In the genomic region with DNA sequence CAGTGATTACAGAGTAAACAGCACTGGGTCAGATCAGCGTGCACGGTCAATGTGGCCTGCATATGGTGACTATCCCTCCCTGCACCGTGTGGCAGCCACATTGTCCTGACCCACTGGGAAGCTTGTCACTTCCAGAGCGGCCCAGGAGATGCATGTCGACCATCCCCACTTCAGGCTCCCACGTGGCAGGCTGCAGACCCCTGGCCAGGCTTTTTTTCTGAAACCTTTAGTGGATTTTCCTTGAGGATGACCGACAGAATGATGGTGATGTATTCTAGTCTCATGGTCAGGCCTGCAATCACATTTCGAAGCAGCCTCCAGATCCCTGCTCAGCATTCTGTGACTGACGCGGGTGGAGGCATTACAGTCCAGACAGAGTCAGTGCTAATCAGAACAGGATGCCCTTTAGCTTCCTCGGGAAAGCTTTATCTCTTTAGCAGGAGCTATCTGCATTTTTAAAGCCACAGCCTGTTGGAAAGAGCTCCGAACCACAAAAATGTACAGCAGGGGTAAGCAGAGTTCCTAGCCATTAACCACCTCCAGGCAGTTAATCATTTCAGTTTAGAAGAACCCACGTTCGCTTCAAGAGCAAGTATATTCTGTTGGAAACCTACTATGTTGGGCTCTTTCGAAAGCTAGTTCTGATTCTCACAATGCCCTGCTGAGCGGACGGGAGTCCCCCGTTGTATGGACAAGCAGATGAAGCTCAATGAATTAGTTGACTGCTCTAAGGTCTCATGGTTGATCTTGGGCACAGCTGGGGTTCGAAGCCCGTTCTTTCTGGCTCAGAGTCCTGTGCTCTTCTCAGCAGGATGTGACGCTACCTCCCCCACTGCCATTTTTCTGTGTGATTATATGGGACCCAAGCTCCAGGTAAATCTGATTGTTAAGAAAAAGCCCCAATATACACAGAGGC, we compare ENCODE assay signal across 11 cellular contexts. TPM values are rescaled to one million over a fixed set of nuclear protein-coding genes. Genes with fewer than 3 reads are reported as not detected.
DNase-seq lines count a peak whose midpoint lies in the region; ATAC-seq, FAIRE-seq and TF ChIP-seq lines count a peak whose summit lies in the region.
"Had no signal": no experiment of that assay in that cellular context is flagged by ENCODE, and none has a peak within 500 bp of the region (broad histone marks: within the 10 kb centered on the region; RNA-seq: fewer than 3 reads in every experiment).

No MANE protein-coding gene starts in this region.

- no peak for DNase-seq in GM23338 (ENCODE audit: low spot score)
- DNase-seq in iris pigment epithelial cell (ENCODE audit: low read depth): peak; percentile 92
- no peak for DNase-seq in Calu3
- no peak for DNase-seq in CD4-positive, alpha-beta memory T cell
- DNase-seq in activated T-cell treated with anti-CD3 and anti-CD28 coated beads, Interleukin-2, amount 50 U/mL, for 72 hours: no peak
- DNase-seq in small intestine: no peak
- DNase-seq: stimulated activated CD4-positive, alpha-beta T cell treated with anti-CD3 and anti-CD28 coated beads, Interleukin-12 subunit alpha, Interleukin-12 subunit beta, amount 100 ng/mL, for 4 hours; thyroid gland had no signal

- no peaks in the 10 kb centered on the region for H3K9me2 ChIP-seq in GM23338 (ENCODE audit: insufficient read depth)

- H3K27ac ChIP-seq in GM23338 (ENCODE audit: low read depth) (no peak overlapping the region), stomach smooth muscle (ENCODE audit: low read length) (peak overlapping the region; percentile 97), small intestine (ENCODE audit: low read depth in 1 of 2, low read length in 1 of 2) (no peak overlapping the region)
- H3K27ac ChIP-seq in CD4-positive, alpha-beta memory T cell (ENCODE audit: low read depth, low read length): no peak overlapping the region
- H3K27ac ChIP-seq: HL-60, thyroid gland had no signal

- BruUV-seq in Calu3 (replicated peaks; lab: Mats Ljungman, UMichigan): no TSS peak

- H3K4me3 ChIP-seq in GM23338 (no peak overlapping the region), stomach smooth muscle (ENCODE audit: low read length in 2 of 2) (peak overlapping the region in 1 of 2 donors; percentile 15), small intestine (ENCODE audit: low read depth in 1 of 2, low read length in 2 of 2) (no peak overlapping the region)
- no peak overlapping the region for H3K4me3 ChIP-seq in CD4-positive, alpha-beta memory T cell (ENCODE audit: low read length in 2 of 2)
- H3K4me3 ChIP-seq: thyroid gland had no signal

- no peaks in the 10 kb centered on the region for H4K20me1 ChIP-seq in GM23338 (replicated peaks; ENCODE audit: insufficient read depth)

- no peak overlapping the region for H3K4me3 Mint-ChIP-seq in GM23338
- H3K4me3 Mint-ChIP-seq in brain: no peak overlapping the region
- H3K4me3 Mint-ChIP-seq in Calu3 (ENCODE audit: low read depth, unreplicated experiment): no peak overlapping the region
- no peak overlapping the region for H3K4me3 Mint-ChIP-seq in CD4-positive, alpha-beta memory T cell
- no peak overlapping the region for H3K4me3 Mint-ChIP-seq in activated T-cell treated with anti-CD3 and anti-CD28 coated beads, Interleukin-2, amount 50 U/mL, for 72 hours

- H3K36me3 ChIP-seq in GM23338 (ENCODE audit: insufficient read depth): no peaks in the 10 kb centered on the region
- H3K36me3 ChIP-seq in stomach smooth muscle (ENCODE audit: control insufficient read depth in 2 of 2, insufficient read depth in 2 of 2, low read length in 2 of 2): no peaks in the 10 kb centered on the region
- H3K36me3 ChIP-seq in CD4-positive, alpha-beta memory T cell (ENCODE audit: insufficient read depth, low read length): no peaks in the 10 kb centered on the region
- no peaks in the 10 kb centered on the region for H3K36me3 ChIP-seq in small intestine (ENCODE audit: control insufficient read depth in 2 of 2, insufficient read depth in 2 of 2, low read length in 2 of 2)
- H3K36me3 ChIP-seq: thyroid gland had no signal

- H3K4me1 ChIP-seq in GM23338 (ENCODE audit: insufficient read depth) (no peaks in the 10 kb centered on the region), stomach smooth muscle (ENCODE audit: control insufficient read depth, insufficient read depth, low read length) (peaks cover 32% of the 10 kb centered on the region), small intestine (ENCODE audit: control insufficient read depth in 2 of 2, insufficient read depth in 1 of 2, low read depth in 1 of 2, low read length in 1 of 2) (no peaks in the 10 kb centered on the region)
- no peaks in the 10 kb centered on the region for H3K4me1 ChIP-seq in CD4-positive, alpha-beta memory T cell (ENCODE audit: insufficient read depth, low read length)

- H2AFZ ChIP-seq in GM23338: peak overlapping the region; percentile 87

- intact Hi-C loops in Calu3 (cut with micrococcal nuclease; ENCODE audit: unreplicated experiment): no loop called here
- intact Hi-C loops in CD4-positive, alpha-beta memory T cell (cut with micrococcal nuclease): no loop called here

- CTCF ChIA-PET in Calu3 (lab: Charles Lee): interaction anchor here (1.7 kb wide), 1 partner anchor 9 kb away, joined by 7 read pairs; no protein-coding TSS in a partner anchor
- CTCF ChIA-PET in CD4-positive, alpha-beta memory T cell (lab: Charles Lee; ENCODE audit: partially characterized antibody): interaction anchor here (1.4 kb wide), 1 partner anchor 10 kb away, joined by 3 read pairs; no protein-coding TSS in a partner anchor

- H3F3A ChIP-seq in GM23338 (replicated peaks; ENCODE audit: low read depth): no peaks in the 10 kb centered on the region

- peaks cover 11% of the 10 kb centered on the region; the same call in 2 of the 3 replicates for H3K4me1 Mint-ChIP-seq in GM23338
- peaks cover 53% of the 10 kb centered on the region for H3K4me1 Mint-ChIP-seq in brain
- peaks cover 17% of the 10 kb centered on the region for H3K4me1 Mint-ChIP-seq in Calu3 (ENCODE audit: low read depth, unreplicated experiment)
- no peaks in the 10 kb centered on the region for H3K4me1 Mint-ChIP-seq in CD4-positive, alpha-beta memory T cell
- no peaks in the 10 kb centered on the region for H3K4me1 Mint-ChIP-seq in activated T-cell treated with anti-CD3 and anti-CD28 coated beads, Interleukin-2, amount 50 U/mL, for 72 hours (ENCODE audit: low read depth)

- H3K27me3 ChIP-seq in GM23338 (ENCODE audit: insufficient read depth) (no peaks in the 10 kb centered on the region), stomach smooth muscle (ENCODE audit: control insufficient read depth in 1 of 2, insufficient read depth in 2 of 2, low read length in 2 of 2) (no peaks in the 10 kb centered on the region), small intestine (ENCODE audit: control insufficient read depth in 2 of 2, insufficient read depth in 2 of 2, low read length in 2 of 2) (no peaks in the 10 kb centered on the region)
- no peaks in the 10 kb centered on the region for H3K27me3 ChIP-seq in CD4-positive, alpha-beta memory T cell (ENCODE audit: insufficient read depth, low read length)
- H3K27me3 ChIP-seq: thyroid gland had no signal

- H3K9me3 ChIP-seq in stomach smooth muscle (ENCODE audit: control insufficient read depth in 2 of 2, low read length in 2 of 2) (no peaks in the 10 kb centered on the region), small intestine (ENCODE audit: control insufficient read depth, low read depth) (no peaks in the 10 kb centered on the region)
- no peaks in the 10 kb centered on the region for H3K9me3 ChIP-seq in CD4-positive, alpha-beta memory T cell (ENCODE audit: control insufficient read depth in 1 of 2, low read length in 2 of 2)
- H3K9me3 ChIP-seq: thyroid gland had no signal

- H3K27me3 Mint-ChIP-seq in GM23338 (ENCODE audit: insufficient read depth, low read depth, poor library complexity) (peaks cover 7% of the 10 kb centered on the region), brain (no peaks in the 10 kb centered on the region), Calu3 (ENCODE audit: unreplicated experiment) (no peaks in the 10 kb centered on the region)
- H3K27me3 Mint-ChIP-seq in CD4-positive, alpha-beta memory T cell: no peaks in the 10 kb centered on the region
- H3K27me3 Mint-ChIP-seq in activated T-cell treated with anti-CD3 and anti-CD28 coated beads, Interleukin-2, amount 50 U/mL, for 72 hours (ENCODE audit: low read depth): no peaks in the 10 kb centered on the region

- H3K9me3 Mint-ChIP-seq in GM23338 (no peaks in the 10 kb centered on the region), brain (peaks cover 0 to 5% (median 0%) of the 10 kb centered on the region in 5 experiments), Calu3 (ENCODE audit: low read depth, unreplicated experiment) (no peaks in the 10 kb centered on the region)
- H3K9me3 Mint-ChIP-seq in CD4-positive, alpha-beta memory T cell: no peaks in the 10 kb centered on the region
- H3K9me3 Mint-ChIP-seq in activated T-cell treated with anti-CD3 and anti-CD28 coated beads, Interleukin-2, amount 50 U/mL, for 72 hours: no peaks in the 10 kb centered on the region

- FAIRE-seq in small intestine (lab: Jason Lieb, UNC): no peak

- H3K79me2 ChIP-seq in GM23338 (replicated peaks; ENCODE audit: insufficient read depth): no peaks in the 10 kb centered on the region

- no peak overlapping the region for H3K4me2 ChIP-seq in GM23338

- H3K36me3 Mint-ChIP-seq in GM23338 (ENCODE audit: low read depth) (no peaks in the 10 kb centered on the region), brain (no peaks in the 10 kb centered on the region), Calu3 (ENCODE audit: insufficient read depth, unreplicated experiment) (no peaks in the 10 kb centered on the region)
- H3K36me3 Mint-ChIP-seq in CD4-positive, alpha-beta memory T cell: no peaks in the 10 kb centered on the region
- no peaks in the 10 kb centered on the region for H3K36me3 Mint-ChIP-seq in activated T-cell treated with anti-CD3 and anti-CD28 coated beads, Interleukin-2, amount 50 U/mL, for 72 hours (ENCODE audit: insufficient read depth in 2 of 2)

- H3K9ac ChIP-seq in stomach smooth muscle (ENCODE audit: low read length in 2 of 2): peak overlapping the region; percentile 30 to 71

- no peak for TF ChIP-seq CTCF in GM23338 (conservative IDR thresholded peaks at IDR 0.05; ENCODE audit: low read depth in 2 of 2)
- TF ChIP-seq CTCF in brain (conservative IDR thresholded peaks at IDR 0.05): no peak
- TF ChIP-seq CTCF in Calu3 (IDR thresholded peaks at IDR 0.05; ENCODE audit: unreplicated experiment): no peak

- POLR2A ChIA-PET in CD4-positive, alpha-beta memory T cell (lab: Charles Lee; ENCODE audit: partially characterized antibody): no interaction called here

- 74 to 79% (median 77%) methylated on average over 21 of the region's 21 CpGs for WGBS in small intestine, 3 donors

- ATAC-seq in GM23338: no peak
- ATAC-seq in activated T-cell treated with anti-CD3 and anti-CD28 coated beads, Interleukin-2, amount 50 U/mL, for 72 hours (replicated peaks in 1 of 2): no peak

- H3K27ac Mint-ChIP-seq in GM23338: peak overlapping the region; percentile 12; the same call in 1 of the 2 replicates
- H3K27ac Mint-ChIP-seq in brain: peak overlapping the region in 3 of 5 experiments; percentile 73 to 96 (median 91)
- H3K27ac Mint-ChIP-seq in Calu3 (ENCODE audit: unreplicated experiment): no peak overlapping the region
- H3K27ac Mint-ChIP-seq in CD4-positive, alpha-beta memory T cell: no peak overlapping the region
- no peak overlapping the region for H3K27ac Mint-ChIP-seq in activated T-cell treated with anti-CD3 and anti-CD28 coated beads, Interleukin-2, amount 50 U/mL, for 72 hours

RNA-seq across cellular contexts. Expression of gene IRF2BP2, which starts 56.5 kb away (rescaled TPM):
- total RNA-seq in GM23338 (2014; rRNA removed; shearing (Covaris generic)): 62.4 and 62.9 TPM in 2 replicates
- polyA plus RNA-seq in GM23338 (2016; fragmentation: Nextera tagmentation; extraction: Ambion mirVana) (19.4 and 21.5 TPM in 2 replicates), brain (ENCODE audit: insufficient read depth, low read depth, low replicate concordance) (163 TPM), small intestine (10 to 100 TPM; 42.4 to 80.6 (median 47.2) TPM)
- 192 and 196 TPM in 2 replicates for total RNA-seq in Calu3 (2022)
- total RNA-seq in CD4-positive, alpha-beta memory T cell: 100 to 1,000 TPM; 162 to 164 TPM
- polyA plus RNA-seq in CD4-positive, alpha-beta memory T cell: 10 to 100 TPM; 23.9 to 43.0 TPM
- total RNA-seq in activated T-cell treated with anti-CD3 and anti-CD28 coated beads, Interleukin-2, amount 50 U/mL, for 72 hours: 100 to 1,000 TPM; 238 to 283 TPM

Comparison
In these comparisons a context has a peak if more than half of its experiments do, and no peak if none do; other contexts are left out.
1. H3K27ac Mint-ChIP-seq: peak in GM23338 (single experiment) and brain (3 of 5); none in Calu3 (single experiment), CD4-positive, alpha-beta memory T cell (0 of 7) and activated T-cell treated with anti-CD3 and anti-CD28 coated beads, Interleukin-2, amount 50 U/mL, for 72 hours (single experiment).